9 cellular contexts compared by ENCODE assay signal in genomic region chr1:20194770-20195463, GRCh38. TPM values are rescaled to one million over a fixed set of nuclear protein-coding genes. Genes with fewer than 3 reads are reported as not detected.
DNase-seq lines count a peak whose midpoint lies in the region; ATAC-seq and TF ChIP-seq lines count a peak whose summit lies in the region.
"Had no signal": no experiment of that assay in that cellular context is flagged by ENCODE, and none has a peak within 500 bp of the region (broad histone marks: within the 10 kb centered on the region; RNA-seq: fewer than 3 reads in every experiment).

No MANE protein-coding gene starts in this region.

- H3K27me3 ChIP-seq in left lung, result peaks cover 0 to 9% of the 10 kb centered on the region in 2 donors

- no peak overlapping the region for H3K27ac Mint-ChIP-seq in central memory CD8-positive, alpha-beta T cell (ENCODE audit: low read depth)
- H3K27ac Mint-ChIP-seq: dendritic cell treated with granulocyte-macrophage colony-stimulating factor and Interleukin-4, amounts not matched to agents 40 ng/mL and 50 ng/mL, for 4 days had no signal

- H3K9me3 ChIP-seq in left lung, result no peaks in the 10 kb centered on the region

- no peak overlapping the region for H3K4me3 Mint-ChIP-seq in central memory CD8-positive, alpha-beta T cell
- H3K4me3 Mint-ChIP-seq: dendritic cell treated with granulocyte-macrophage colony-stimulating factor and Interleukin-4, amounts not matched to agents 40 ng/mL and 50 ng/mL, for 4 days had no signal

- no peaks in the 10 kb centered on the region for H3K9me3 Mint-ChIP-seq in central memory CD8-positive, alpha-beta T cell
- H3K9me3 Mint-ChIP-seq: dendritic cell treated with granulocyte-macrophage colony-stimulating factor and Interleukin-4, amounts not matched to agents 40 ng/mL and 50 ng/mL, for 4 days had no signal

- peak; percentile 89 for TF ChIP-seq CTCF in GM10266 (IDR thresholded peaks at IDR 0.05; ENCODE audit: control insufficient read depth, insufficient read depth, low read depth, missing control alignments)
- peak; percentile 54 to 76 for TF ChIP-seq CTCF in left lung (IDR thresholded peaks at IDR 0.05)

- H3K4me1 Mint-ChIP-seq in central memory CD8-positive, alpha-beta T cell, result peaks cover 6% of the 10 kb centered on the region

- H3K4me3 ChIP-seq in left lung, result no peak overlapping the region

- no peak overlapping the region for H3K27ac ChIP-seq in left lung

- peaks cover 0 to 7% of the 10 kb centered on the region in 2 donors for H3K4me1 ChIP-seq in left lung

- H3K36me3 Mint-ChIP-seq in central memory CD8-positive, alpha-beta T cell (ENCODE audit: insufficient read depth), result no peaks in the 10 kb centered on the region

- DNase-seq in GM10266 (ENCODE audit: extremely low spot score), result peak; percentile 74
- peak; percentile 68 for DNase-seq in NCI-H1694 treated with DMSO at 0.1 percent for 48 hours (lab: John Stamatoyannopoulos, UW)
- DNase-seq in central memory CD8-positive, alpha-beta T cell (ENCODE audit: low spot score in 2 of 2), result peak; percentile 52 to 54
- DNase-seq in left lung, result peak; percentile 65 to 88
- DNase-seq in stimulated activated CD4-positive, alpha-beta T cell treated with anti-CD3 and anti-CD28 coated beads, TNF-alpha, amount 100 ng/mL, for 4 hours (ENCODE audit: low read depth in 3 of 3), result peak; percentile 52 to 67 (median 56)

- peaks cover 45% of the 10 kb centered on the region for H3K27me3 Mint-ChIP-seq in central memory CD8-positive, alpha-beta T cell

- H3K36me3 ChIP-seq in left lung, result no peaks in the 10 kb centered on the region

- ATAC-seq in activated CD4-positive, CD25-positive, alpha-beta regulatory T cell treated with anti-CD3 and anti-CD28 coated beads, Interleukin-2, amount 50 U/mL, for 24 hours, result peak; percentile 74 to 78
- no peak for ATAC-seq in central memory CD8-positive, alpha-beta T cell (replicated peaks; ENCODE audit: extremely low read depth, poor library complexity, severe bottlenecking)
- ATAC-seq in left lung (peak; percentile 92), GM21723 (IDR thresholded peaks at IDR 0.05; ENCODE audit: unreplicated experiment) (no peak), GM21786 (IDR thresholded peaks at IDR 0.05; ENCODE audit: unreplicated experiment) (no peak)

- intact Hi-C loops in left lung (cut with DNase I), result no loop called here

RNA-seq across cellular contexts. Expression of gene PLA2G2C, which starts 8.6 kb away (rescaled TPM):
- not detected for total RNA-seq in left lung

RNA-seq across cellular contexts. Expression of gene UBXN10, which starts 9.0 kb away (rescaled TPM):
- 1 to 10 TPM; 1.8 to 4.7 TPM for total RNA-seq in left lung

RNA-seq across cellular contexts. Expression of gene PLA2G2F, which starts 55.8 kb away (rescaled TPM):
- total RNA-seq in left lung, result not detected

Comparison
In these comparisons a context has a peak if more than half of its experiments do, and no peak if none do; other contexts are left out.
1. ATAC-seq: peak in activated CD4-positive, CD25-positive, alpha-beta regulatory T cell treated with anti-CD3 and anti-CD28 coated beads, Interleukin-2, amount 50 U/mL, for 24 hours (2 of 2) and left lung (single experiment); none in central memory CD8-positive, alpha-beta T cell (single experiment), GM21723 (single experiment) and GM21786 (single experiment).
2. Peak in every context shown above with its lines, with median percentiles within 50 percentile points of each other: DNase-seq.